Comparison of ENCODE assay signal across 13 cellular contexts in genomic region chr2:46332686-46333281, GRCh38. TPM values are rescaled to one million over a fixed set of nuclear protein-coding genes. Genes with fewer than 3 reads are reported as not detected.
DNase-seq lines count a peak whose midpoint lies in the region; ATAC-seq and TF ChIP-seq lines count a peak whose summit lies in the region.
"Had no signal": no experiment of that assay in that cellular context is flagged by ENCODE, and none has a peak within 500 bp of the region (broad histone marks: within the 10 kb centered on the region; RNA-seq: fewer than 3 reads in every experiment).

No MANE protein-coding gene starts in this region.

- H3K4me3 ChIP-seq in AG04450 (ENCODE audit: low read depth, low read length) (no peak overlapping the region), rectal smooth muscle tissue (ENCODE audit: low read length) (no peak overlapping the region)

- in situ Hi-C loops in ACHN (cut with HindIII; ENCODE audit: low pct_ligation_motif_present, low pct_unique_long_range_greater_than_20kb, low sequenced_read_pairs), result no loop called here

- H3K27me3 ChIP-seq in AG04450 (ENCODE audit: control insufficient read depth, insufficient read depth, low read length) (no peaks in the 10 kb centered on the region), rectal smooth muscle tissue (ENCODE audit: control insufficient read depth, insufficient read depth, low read length) (no peaks in the 10 kb centered on the region)

- CTCF ChIA-PET in AG04450 (lab: Charles Lee), result interaction anchor here (0.6 to 2.0 kb wide), 2 partner anchors 21 to 270 kb away, joined by 3 to 9 read pairs; no protein-coding TSS in a partner anchor

- no peak for TF ChIP-seq CTCF in AG04450 (IDR thresholded peaks at IDR 0.05; ENCODE audit: low read depth, low read length)

- H3K9ac ChIP-seq in rectal smooth muscle tissue (ENCODE audit: low read length), result no peak overlapping the region

- no peaks in the 10 kb centered on the region for H3K36me3 ChIP-seq in rectal smooth muscle tissue (ENCODE audit: control insufficient read depth, insufficient read depth, low read length)

- no peak for ATAC-seq in GM19351 (IDR thresholded peaks at IDR 0.05; ENCODE audit: unreplicated experiment)
- ATAC-seq in HG03175 (IDR thresholded peaks at IDR 0.05; ENCODE audit: unreplicated experiment), result no peak
- ATAC-seq: stimulated activated naive CD8-positive, alpha-beta T cell treated with anti-CD3 and anti-CD28 coated beads, Interleukin-15, amount 100 ng/mL, for 72 hours had no signal

- POLR2A ChIA-PET in AG04450 (lab: Yijun Ruan, JAX), result interaction anchor here (0.7 to 3.4 kb wide), 2 partner anchors 36 to 168 kb away, joined by 4 to 12 read pairs; partner anchors contain the start of gene EPAS1

- H3K9me3 ChIP-seq in AG04450 (ENCODE audit: control insufficient read depth, insufficient read depth, low read length), result no peaks in the 10 kb centered on the region; the same call in 1 of the 2 replicates

- peaks cover 16% of the 10 kb centered on the region for H3K4me1 ChIP-seq in rectal smooth muscle tissue (ENCODE audit: control insufficient read depth, insufficient read depth, low read length)

- peak overlapping the region; percentile 31 for H3K27ac ChIP-seq in AG04450 (ENCODE audit: low read depth, low read length)
- H3K27ac ChIP-seq in rectal smooth muscle tissue (ENCODE audit: low read depth, low read length), result peak overlapping the region; percentile 7
- no peak overlapping the region for H3K27ac ChIP-seq in caudate nucleus (ENCODE audit: low read depth, low read length)

- DNase-seq in AG04450 (ENCODE audit: low read depth, low spot score) (no peak), RPMI7951 (ENCODE audit: low read depth) (peak; percentile 49), fibroblast of gingiva (ENCODE audit: low read depth) (peak; percentile 49), ACHN (no peak), caudate nucleus (lab: John Stamatoyannopoulos, UW) (no peak)
- DNase-seq: AML-193; anterior cingulate cortex; NCI-H1105; NK-92 treated with Interleukin-12 subunit alpha and Interleukin-12 subunit beta, amount 100 ng/mL, for 24 hours; stimulated activated naive CD8-positive, alpha-beta T cell treated with anti-CD3 and anti-CD28 coated beads, Interleukin-15, amount 100 ng/mL, for 72 hours had no signal

RNA-seq across cellular contexts. Expression of gene EPAS1, which starts 35.6 kb away (rescaled TPM):
- polyA plus RNA-seq in AG04450 (2011; rRNA removed), result 506 and 522 TPM in 2 replicates
- 444 and 588 TPM in 2 replicates for polyA minus RNA-seq in AG04450 (2011; rRNA and poly(A)+ RNA removed)
- 12.3 and 18.5 TPM in 2 replicates for total RNA-seq in RPMI7951 (2014; rRNA removed; shearing (Covaris generic))

Comparison
In these comparisons a context has a peak if more than half of its experiments do, and no peak if none do; other contexts are left out.
1. DNase-seq: peak in RPMI7951 (single experiment) and fibroblast of gingiva (single experiment); none in AG04450 (single experiment), ACHN (single experiment) and caudate nucleus (0 of 61).